Comparison of ENCODE assay signal across 18 cellular contexts in the genomic region with DNA sequence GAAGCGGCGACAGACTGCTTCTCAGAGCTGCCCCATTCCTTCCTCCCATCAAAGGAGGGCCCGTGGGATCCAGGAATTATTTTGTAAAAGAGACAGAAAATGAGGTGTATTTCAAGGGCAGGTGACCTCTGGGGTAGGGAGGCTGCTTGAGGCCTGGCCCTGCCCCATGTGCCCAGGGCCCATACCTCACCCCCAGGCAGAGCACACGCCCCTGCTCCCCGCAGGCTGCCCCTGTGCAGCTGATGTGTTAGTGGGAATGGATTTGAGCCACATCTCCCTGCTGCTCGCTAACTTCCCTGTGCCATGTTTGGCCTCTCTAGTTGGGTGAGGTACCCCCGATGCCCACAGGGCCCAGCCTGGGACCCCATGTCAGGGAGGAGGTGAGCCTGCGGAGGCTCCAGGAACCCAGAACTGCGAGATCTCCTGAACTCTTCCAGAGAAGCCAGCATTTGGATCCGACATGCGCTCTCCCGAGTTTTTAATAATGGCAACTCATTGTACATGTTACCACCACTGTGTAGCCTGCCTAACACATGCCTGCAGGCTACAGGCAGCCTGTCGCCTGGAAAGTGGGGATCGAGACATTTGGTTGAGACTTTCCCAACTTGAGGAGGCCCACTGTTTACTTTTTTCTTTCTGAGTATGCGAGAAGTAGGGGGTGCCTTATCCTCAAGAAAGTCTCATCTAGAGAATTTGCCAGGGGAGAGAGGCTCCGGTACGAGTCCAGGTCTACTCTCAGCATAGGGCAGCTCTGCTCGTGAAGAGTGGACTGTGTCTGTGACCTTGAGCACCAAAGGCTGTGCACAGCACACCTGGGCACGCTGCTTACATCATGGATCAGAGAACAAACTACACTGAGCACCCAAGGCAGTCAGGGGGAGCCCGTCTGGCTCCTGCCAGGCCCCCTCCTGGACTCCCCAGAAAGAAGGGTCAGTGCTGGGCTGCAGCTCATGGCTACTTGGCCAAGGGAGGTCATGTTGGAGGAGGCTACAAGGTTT. TPM values are rescaled to one million over a fixed set of nuclear protein-coding genes. Genes with fewer than 3 reads are reported as not detected.
DNase-seq lines count a peak whose midpoint lies in the region; ATAC-seq and TF ChIP-seq lines count a peak whose summit lies in the region.
"Had no signal": no experiment of that assay in that cellular context is flagged by ENCODE, and none has a peak within 500 bp of the region (broad histone marks: within the 10 kb centered on the region; RNA-seq: fewer than 3 reads in every experiment).

No MANE protein-coding gene starts in this region.

- H3K27me3 ChIP-seq in right lobe of liver (no peaks in the 10 kb centered on the region), foreskin keratinocyte (no peaks in the 10 kb centered on the region)
- H3K27me3 ChIP-seq: MG63 had no signal

- ATAC-seq in right lobe of liver (peak; percentile 45 to 74 (median 60)), foreskin keratinocyte (no peak)
- ATAC-seq: Panc1, SK-N-SH treated with all-trans-retinoic acid at 6 μM for 48 hours had no signal

- no peaks in the 10 kb centered on the region for H3K36me3 Mint-ChIP-seq in dendritic cell treated with granulocyte-macrophage colony-stimulating factor and Interleukin-4, amounts not matched to agents 40 ng/mL and 50 ng/mL, for 4 days (ENCODE audit: low read depth)

- peak; percentile 50 for TF ChIP-seq POLR2A in right lobe of liver (IDR thresholded peaks at IDR 0.05)

- H3K27ac ChIP-seq in right lobe of liver (peak overlapping the region; percentile 74 to 98 (median 92)), foreskin keratinocyte (no peak overlapping the region)
- H3K27ac ChIP-seq: 22Rv1, HL-60 had no signal

- no peaks in the 10 kb centered on the region for H3K9me3 ChIP-seq in right lobe of liver
- H3K9me3 ChIP-seq: MG63 had no signal

- peak; percentile 50 for DNase-seq in activated effector memory CD4-positive, alpha-beta T cell treated with anti-CD3 and anti-CD28 coated beads, Interleukin-2, amount 50 U/mL, for 16 hours
- no peak for DNase-seq in activated effector memory CD4-positive, alpha-beta T cell treated with Interleukin-2 at 50 U/mL for 16 hours
- DNase-seq in right lobe of liver, result peak in 2 of 3 donors; percentile 80 to 81
- DNase-seq in MV-4-11 (lab: John Stamatoyannopoulos, UW), result no peak
- no peak for DNase-seq in NCI-H82 (lab: John Stamatoyannopoulos, UW)
- DNase-seq in foreskin keratinocyte, result no peak
- DNase-seq in dedifferentiated amniotic fluid mesenchymal stem cell (ENCODE audit: extremely low spot score), result no peak
- DNase-seq: C1 segment of cervical spinal cord, MG63, NCI-H1105, NCI-H187, NCI-H774, Right ventricle myocardium superior had no signal

- peak in 2 of 4 donors; percentile 11 to 18 for TF ChIP-seq CTCF in right lobe of liver (IDR thresholded peaks at IDR 0.05)
- no peak for TF ChIP-seq CTCF in foreskin keratinocyte (conservative IDR thresholded peaks at IDR 0.05)

- WGBS in right lobe of liver (ENCODE audit: insufficient coverage, low coverage, low lambda C conversion rate, missing lambda C conversion rate), result 60% methylated on average over 8 of the region's 20 CpGs

- intact Hi-C loops in dendritic cell treated with granulocyte-macrophage colony-stimulating factor and Interleukin-4, amounts not matched to agents 40 ng/mL and 50 ng/mL, for 4 days (cut with micrococcal nuclease), result no loop called here
- intact Hi-C loops in right lobe of liver (cut with DNase I), result no loop called here

- peaks cover 0 to 73% (median 35%) of the 10 kb centered on the region in 4 donors for H3K4me1 ChIP-seq in right lobe of liver
- H3K4me1 ChIP-seq in foreskin keratinocyte, result no peaks in the 10 kb centered on the region

- peak overlapping the region; percentile 7 for H3K27ac Mint-ChIP-seq in dendritic cell treated with granulocyte-macrophage colony-stimulating factor and Interleukin-4, amounts not matched to agents 40 ng/mL and 50 ng/mL, for 4 days

- H3K36me3 ChIP-seq in right lobe of liver, result peaks cover 0 to 6% (median 2%) of the 10 kb centered on the region in 4 donors

- no peak overlapping the region for H3K4me3 ChIP-seq in right lobe of liver
- H3K4me3 ChIP-seq: MG63 had no signal

- no peak overlapping the region for H3K4me3 Mint-ChIP-seq in dendritic cell treated with granulocyte-macrophage colony-stimulating factor and Interleukin-4, amounts not matched to agents 40 ng/mL and 50 ng/mL, for 4 days

- H3K4me1 Mint-ChIP-seq in dendritic cell treated with granulocyte-macrophage colony-stimulating factor and Interleukin-4, amounts not matched to agents 40 ng/mL and 50 ng/mL, for 4 days (ENCODE audit: low read depth), result peaks cover 45% of the 10 kb centered on the region

- peaks cover 8% of the 10 kb centered on the region for H3K27me3 Mint-ChIP-seq in dendritic cell treated with granulocyte-macrophage colony-stimulating factor and Interleukin-4, amounts not matched to agents 40 ng/mL and 50 ng/mL, for 4 days

- no peaks in the 10 kb centered on the region for H3K9me3 Mint-ChIP-seq in dendritic cell treated with granulocyte-macrophage colony-stimulating factor and Interleukin-4, amounts not matched to agents 40 ng/mL and 50 ng/mL, for 4 days

RNA-seq across cellular contexts. Expression of a gene that starts 36.1 kb away (rescaled TPM):
- 100 to 1,000 TPM; 165 to 218 (median 207) TPM for total RNA-seq in right lobe of liver
- 2.9 and 3.7 TPM in 2 replicates for total RNA-seq in foreskin keratinocyte
- 1.3 and 1.5 TPM in 2 replicates for polyA plus RNA-seq in foreskin keratinocyte

Comparison
In these comparisons a context has a peak if more than half of its experiments do, and no peak if none do; other contexts are left out.
1. DNase-seq: peak in activated effector memory CD4-positive, alpha-beta T cell treated with anti-CD3 and anti-CD28 coated beads, Interleukin-2, amount 50 U/mL, for 16 hours (single experiment) and right lobe of liver (2 of 3); none in activated effector memory CD4-positive, alpha-beta T cell treated with Interleukin-2 at 50 U/mL for 16 hours (single experiment), MV-4-11 (single experiment), NCI-H82 (single experiment), foreskin keratinocyte (0 of 2) and dedifferentiated amniotic fluid mesenchymal stem cell (single experiment).
2. RNA of a gene that starts 36.1 kb away (total RNA-seq): 165 to 218 TPM in right lobe of liver; 2.9 to 3.7 TPM in foreskin keratinocyte; every median in the first group is over 10 times any median in the second.